Comparison of ENCODE assay signal across 23 cellular contexts in the genomic region with DNA sequence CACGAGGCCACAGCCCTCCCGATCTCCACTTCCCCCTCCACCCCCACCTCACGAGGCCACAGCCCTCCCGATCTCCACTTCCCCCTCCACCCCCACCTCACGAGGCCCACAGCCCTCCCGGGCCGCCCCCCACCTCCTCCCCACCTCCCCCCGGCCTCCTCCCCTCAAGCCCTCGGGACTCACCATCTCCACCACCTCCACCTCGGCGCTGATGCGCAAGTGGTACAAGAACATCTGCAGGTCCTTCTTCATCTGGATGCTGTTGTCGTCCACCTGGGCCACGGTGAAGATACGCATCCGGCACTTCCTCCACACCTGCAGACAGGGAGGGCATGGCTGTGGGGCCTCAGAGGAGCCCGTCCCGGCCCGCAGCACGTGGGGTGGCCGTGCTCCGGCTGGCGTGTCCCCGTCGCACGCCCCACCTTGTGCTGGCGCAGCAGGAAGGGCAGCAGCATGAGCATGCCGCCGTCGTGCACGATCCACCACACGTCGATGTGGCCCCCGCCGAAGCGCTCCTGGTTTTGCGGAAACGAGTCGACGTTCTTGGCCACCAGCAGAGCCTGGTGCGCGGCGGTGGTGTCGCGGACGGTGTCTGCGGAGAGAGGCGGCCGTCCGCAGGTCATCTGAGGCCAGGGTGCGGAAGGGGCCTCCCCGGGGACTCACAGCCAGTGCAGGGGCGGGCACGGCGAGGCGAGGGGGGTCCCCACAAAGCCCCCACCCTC. TPM values are rescaled to one million over a fixed set of nuclear protein-coding genes. Genes with fewer than 3 reads are reported as not detected.
DNase-seq lines count a peak whose midpoint lies in the region; ATAC-seq and TF ChIP-seq lines count a peak whose summit lies in the region.
"Had no signal": no experiment of that assay in that cellular context is flagged by ENCODE, and none has a peak within 500 bp of the region (broad histone marks: within the 10 kb centered on the region; RNA-seq: fewer than 3 reads in every experiment).

No MANE protein-coding gene starts in this region.

- H3K4me1 ChIP-seq in left ventricle myocardium inferior (peaks cover 18% of the 10 kb centered on the region), ectodermal cell (ENCODE audit: control insufficient read depth, insufficient read depth, low read length) (no peaks in the 10 kb centered on the region), right lobe of liver (peaks cover 0 to 7% (median 0%) of the 10 kb centered on the region in 4 donors)
- H3K4me1 ChIP-seq in effector memory CD4-positive, alpha-beta T cell (ENCODE audit: control insufficient read depth, insufficient read depth, low read length, poor library complexity, severe bottlenecking): no peaks in the 10 kb centered on the region
- H3K4me1 ChIP-seq: A549 had no signal

- no peaks in the 10 kb centered on the region for H3K27me3 ChIP-seq in left ventricle myocardium inferior (ENCODE audit: low read depth)
- no peaks in the 10 kb centered on the region for H3K27me3 ChIP-seq in ectodermal cell (ENCODE audit: control insufficient read depth, insufficient read depth, low read length, poor library complexity, severe bottlenecking)
- no peaks in the 10 kb centered on the region for H3K27me3 ChIP-seq in right lobe of liver
- no peaks in the 10 kb centered on the region for H3K27me3 ChIP-seq in effector memory CD4-positive, alpha-beta T cell (replicated peaks; ENCODE audit: control insufficient read depth, insufficient read depth, low read length, poor library complexity, severe bottlenecking)
- H3K27me3 ChIP-seq: BLaER1 treated with 17β-estradiol and CSF1 and Interleukin-3, amounts not matched to agents 10 nM and 100 nM had no signal

- in situ Hi-C loops in G401 (cut with HindIII; ENCODE audit: low sequenced_read_pairs): no loop called here

- DNase-seq in left ventricle myocardium inferior (peak; percentile 12), left cardiac atrium (no peak), right lobe of liver (peak in 2 of 3 donors; percentile 16 to 54), G401 (ENCODE audit: low spot score) (no peak)
- no peak for DNase-seq in effector memory CD4-positive, alpha-beta T cell
- DNase-seq: AML-193; CD4-positive, alpha-beta T cell; Kasumi-1; NCI-H1092 treated with DMSO at 0.1 percent for 48 hours; NCI-H1436; NCI-H187; NCI-H2081 treated with DMSO at 0.1 percent for 48 hours; NCI-H2171; NCI-H226; NCI-H510A; NCI-H69; RPMI8226; SHP77 treated with DMSO at 0.1 percent for 48 hours had no signal

- TF ChIP-seq POLR2A in right lobe of liver (IDR thresholded peaks at IDR 0.05): no peak

- 95 to 96% methylated on average over 49 to 50 of the region's 56 CpGs for WGBS in ectodermal cell, 2 experiments
- WGBS in right lobe of liver (ENCODE audit: insufficient coverage, low coverage, low lambda C conversion rate, missing lambda C conversion rate): 88% methylated on average over 22 of the region's 56 CpGs

- H3K36me3 ChIP-seq in left ventricle myocardium inferior: peaks cover 84% of the 10 kb centered on the region
- peaks cover 5% of the 10 kb centered on the region for H3K36me3 ChIP-seq in ectodermal cell (ENCODE audit: control insufficient read depth, insufficient read depth, low read length)
- H3K36me3 ChIP-seq in right lobe of liver: peaks cover 0 to 59% (median 15%) of the 10 kb centered on the region in 4 donors
- peaks cover 68% of the 10 kb centered on the region for H3K36me3 ChIP-seq in effector memory CD4-positive, alpha-beta T cell (ENCODE audit: control insufficient read depth, insufficient read depth, low read length)

- H3K9me3 ChIP-seq in left ventricle myocardium inferior (replicated peaks) (no peaks in the 10 kb centered on the region), ectodermal cell (ENCODE audit: control insufficient read depth, low read length) (no peaks in the 10 kb centered on the region), right lobe of liver (no peaks in the 10 kb centered on the region)
- H3K9me3 ChIP-seq in effector memory CD4-positive, alpha-beta T cell (ENCODE audit: control insufficient read depth, low read length): no peaks in the 10 kb centered on the region
- H3K9me3 ChIP-seq: A549; BLaER1 treated with 17β-estradiol and CSF1 and Interleukin-3, amounts not matched to agents 10 nM and 100 nM had no signal

- no peak overlapping the region for H3K27ac ChIP-seq in left ventricle myocardium inferior (replicated peaks)
- H3K27ac ChIP-seq in ectodermal cell (ENCODE audit: insufficient read depth, low read depth, low read length, poor library complexity, severe bottlenecking): peak overlapping the region; percentile 16
- no peak overlapping the region for H3K27ac ChIP-seq in right lobe of liver
- no peak overlapping the region for H3K27ac ChIP-seq in effector memory CD4-positive, alpha-beta T cell (ENCODE audit: insufficient read depth, low read length, poor library complexity, severe bottlenecking)
- H3K27ac ChIP-seq: A549; BLaER1 treated with 17β-estradiol and CSF1 and Interleukin-3, amounts not matched to agents 10 nM and 100 nM had no signal

- ATAC-seq in left cardiac atrium: no peak
- no peak for ATAC-seq in right lobe of liver
- ATAC-seq in HG03039 (IDR thresholded peaks at IDR 0.05; ENCODE audit: unreplicated experiment): no peak
- ATAC-seq: A549, HCT116 had no signal

- intact Hi-C loops in left ventricle myocardium inferior (cut with micrococcal nuclease): no loop called here
- intact Hi-C loops in left cardiac atrium (cut with DNase I): no loop called here
- intact Hi-C loops in right lobe of liver (cut with DNase I): no loop called here

- TF ChIP-seq CTCF in left ventricle myocardium inferior (IDR thresholded peaks at IDR 0.05; ENCODE audit: borderline replicate concordance): no peak
- no peak for TF ChIP-seq CTCF in right lobe of liver (IDR thresholded peaks at IDR 0.05)

- H3K4me3 ChIP-seq in left ventricle myocardium inferior (no peak overlapping the region), ectodermal cell (ENCODE audit: insufficient read depth, low read depth, low read length) (no peak overlapping the region), right lobe of liver (no peak overlapping the region)
- H3K4me3 ChIP-seq in effector memory CD4-positive, alpha-beta T cell (ENCODE audit: insufficient read depth, low read depth, low read length, poor library complexity, severe bottlenecking): no peak overlapping the region
- H3K4me3 ChIP-seq: A549; BLaER1 treated with 17β-estradiol and CSF1 and Interleukin-3, amounts not matched to agents 10 nM and 100 nM had no signal

RNA-seq across cellular contexts. Expression of a gene that starts 48.0 kb away (rescaled TPM):
- total RNA-seq in left ventricle myocardium inferior (140 TPM), left cardiac atrium (10 to 100 TPM; 53.7 to 54.1 TPM), right lobe of liver (10 to 100 TPM; 38.9 to 65.2 (median 53.3) TPM)
- polyA plus RNA-seq in ectodermal cell (2013, experiment 1 of 4): 36.3 TPM
- polyA plus RNA-seq in ectodermal cell (2013, experiment 2 of 4): 37.7 TPM
- 29.7 TPM for polyA plus RNA-seq in ectodermal cell (2013, experiment 3 of 4)
- 33.6 TPM for polyA plus RNA-seq in ectodermal cell (2013, experiment 4 of 4)
- total RNA-seq in G401 (2014; rRNA removed; shearing (Covaris generic)): 16.4 and 22.5 TPM in 2 replicates

RNA-seq across cellular contexts. Expression of a gene that starts 55.2 kb away (rescaled TPM):
- total RNA-seq in left ventricle myocardium inferior: 3.7 TPM
- total RNA-seq in left cardiac atrium: 10 to 100 TPM in 1 of 2 donors, 1 to 10 TPM in 1; 4.4 to 10.4 TPM
- polyA plus RNA-seq in ectodermal cell (2013, experiment 1 of 4): 8.9 TPM
- 4.5 TPM for polyA plus RNA-seq in ectodermal cell (2013, experiment 2 of 4)
- polyA plus RNA-seq in ectodermal cell (2013, experiment 3 of 4): 6.8 TPM
- 7.4 TPM for polyA plus RNA-seq in ectodermal cell (2013, experiment 4 of 4)
- 1 to 10 TPM in 4 of 6 experiments, under 1 TPM in 2; 0.93 to 2.9 (median 2.2) TPM for total RNA-seq in right lobe of liver
- 2.1 and 6.0 TPM in 2 replicates for total RNA-seq in G401 (2014; rRNA removed; shearing (Covaris generic))

Comparison
In these comparisons a context has a peak if more than half of its experiments do, and no peak if none do; other contexts are left out.
1. DNase-seq: peak in left ventricle myocardium inferior (single experiment) and right lobe of liver (2 of 3); none in left cardiac atrium (single experiment), G401 (single experiment) and effector memory CD4-positive, alpha-beta T cell (0 of 3).